28 cellular contexts compared by ENCODE assay signal in the genomic region with DNA sequence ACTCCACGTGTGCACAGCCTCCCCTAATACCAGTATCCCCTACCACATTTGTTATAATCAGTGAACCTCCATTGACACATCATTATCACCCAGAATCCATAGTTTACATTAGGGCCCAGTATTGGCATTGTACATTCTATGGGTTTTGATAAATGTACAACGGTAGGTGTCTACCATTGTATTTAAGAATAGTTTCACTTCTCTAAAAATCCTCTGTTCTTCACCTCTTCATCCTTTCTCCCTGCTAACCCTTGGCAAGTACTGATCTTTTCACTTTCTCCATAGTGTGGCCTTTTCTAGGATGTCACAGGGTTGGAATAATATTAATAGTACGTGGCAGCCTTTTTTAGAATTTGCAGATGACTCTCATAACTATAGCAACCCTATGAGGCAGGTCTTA.
"Had no signal": no experiment of that assay in that cellular context is flagged by ENCODE, and none has a peak within 500 bp of the region (broad histone marks: within the 10 kb centered on the region; RNA-seq: fewer than 3 reads in every experiment).

No MANE protein-coding gene starts in this region.

- H3K27ac ChIP-seq: adrenal gland, body of pancreas, colonic mucosa, esophagus muscularis mucosa, gastroesophageal sphincter, heart right ventricle, hepatocyte had no signal

- DNase-seq: activated CD4-positive, alpha-beta memory T cell treated with anti-CD3 and anti-CD28 coated beads for 36 hours; activated CD4-positive, alpha-beta T cell treated with anti-CD3 and anti-CD28 coated beads for 36 hours; activated CD4-positive, alpha-beta T cell treated with anti-CD3 and anti-CD28 coated beads, Interleukin-2, amount 10 ng/mL, durations not matched to agents 24 days and 14 days; activated CD4-positive, CD25-positive, alpha-beta regulatory T cell; activated CD4-positive, CD25-positive, alpha-beta regulatory T cell treated with anti-CD3 and anti-CD28 coated beads, Interleukin-2, amount 50 U/mL, for 72 hours; activated CD8-positive, alpha-beta memory T cell treated with anti-CD3 and anti-CD28 coated beads, Interleukin-2, amount 10 ng/mL, durations not matched to agents 7 days and 5 days; activated CD8-positive, alpha-beta memory T cell treated with anti-CD3 and anti-CD28 coated beads, Interleukin-2, amount 50 U/mL, for 4 hours; activated CD8-positive, alpha-beta T cell treated with anti-CD3 and anti-CD28 coated beads, Interleukin-2, amount 10 ng/mL, durations not matched to agents 7 days and 5 days; activated effector memory CD4-positive, alpha-beta T cell treated with anti-CD3 and anti-CD28 coated beads, Interleukin-2, amount 50 U/mL, for 16 hours; activated naive CD4-positive, alpha-beta T cell treated with anti-CD3 and anti-CD28 coated beads for 36 hours; activated naive CD8-positive, alpha-beta T cell treated with anti-CD3 and anti-CD28 coated beads for 36 hours; activated naive CD8-positive, alpha-beta T cell treated with anti-CD3 and anti-CD28 coated beads, Interleukin-2, amount 50 U/mL, for 24 hours; activated T-cell treated with anti-CD3 and anti-CD28 coated beads, Interleukin-2, amount 50 U/mL, for 1 hour; activated T-cell treated with anti-CD3 and anti-CD28 coated beads, Interleukin-2, amount 50 U/mL, for 48 hours; adrenal gland; amygdala; aorta; body of pancreas; caudate nucleus; colonic mucosa; effector memory CD8-positive, alpha-beta T cell; erythroblast; foreskin melanocyte; heart right ventricle; T-helper 2 cell had no signal

- H3K9me3 ChIP-seq: adrenal gland, body of pancreas, colonic mucosa, esophagus muscularis mucosa, gastroesophageal sphincter had no signal

- H3K79me2 ChIP-seq: hepatocyte had no signal

- H3K4me2 ChIP-seq: hepatocyte had no signal

- H2AFZ ChIP-seq: hepatocyte had no signal

- H3K4me3 ChIP-seq: adrenal gland, body of pancreas, colonic mucosa, esophagus muscularis mucosa, gastroesophageal sphincter, heart right ventricle, hepatocyte had no signal

- ATAC-seq: activated CD4-positive, alpha-beta T cell treated with anti-CD3 and anti-CD28 coated beads for 36 hours; activated CD8-positive, alpha-beta memory T cell treated with anti-CD3 and anti-CD28 coated beads, Interleukin-2, amount 10 ng/mL, durations not matched to agents 7 days and 5 days; activated CD8-positive, alpha-beta T cell treated with anti-CD3 and anti-CD28 coated beads, Interleukin-2, amount 10 ng/mL, durations not matched to agents 7 days and 5 days; activated naive CD8-positive, alpha-beta T cell treated with anti-CD3 and anti-CD28 coated beads, Interleukin-2, amount 50 U/mL, for 24 hours; body of pancreas; effector memory CD8-positive, alpha-beta T cell; gastroesophageal sphincter; heart right ventricle had no signal

- H3K27me3 ChIP-seq: adrenal gland, body of pancreas, colonic mucosa, esophagus muscularis mucosa, gastroesophageal sphincter, heart right ventricle, hepatocyte had no signal

- H3K4me1 ChIP-seq: adrenal gland, body of pancreas, colonic mucosa, esophagus muscularis mucosa, gastroesophageal sphincter, heart right ventricle had no signal

- H3K36me3 ChIP-seq: adrenal gland, colonic mucosa, esophagus muscularis mucosa, gastroesophageal sphincter, heart right ventricle had no signal
